22 cellular contexts compared by ENCODE assay signal in the genomic region with DNA sequence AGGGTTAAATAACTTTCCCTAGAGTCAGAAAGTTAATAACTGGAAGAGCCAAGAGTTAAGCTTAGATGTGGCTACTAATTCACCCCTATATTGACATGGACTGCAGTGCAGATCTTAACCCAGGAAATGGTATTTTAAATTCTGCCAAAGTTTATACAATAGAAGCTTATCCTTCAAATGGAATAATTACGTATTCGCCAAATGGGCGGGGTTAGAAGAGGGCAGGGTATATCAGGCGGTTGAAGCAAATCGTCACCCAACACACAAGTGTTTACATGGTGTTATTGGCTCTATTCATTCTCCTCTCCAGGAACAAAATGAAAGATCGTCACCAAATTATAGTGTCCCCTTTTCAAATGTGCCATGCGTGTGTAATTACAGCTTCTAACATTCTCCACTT.
"Had no signal": no experiment of that assay in that cellular context is flagged by ENCODE, and none has a peak within 500 bp of the region (broad histone marks: within the 10 kb centered on the region; RNA-seq: fewer than 3 reads in every experiment).

No MANE protein-coding gene starts in this region.

- H3K4me3 Mint-ChIP-seq: activated CD4-positive, alpha-beta memory T cell treated with anti-CD3 and anti-CD28 coated beads for 36 hours; activated naive CD8-positive, alpha-beta T cell treated with anti-CD3 and anti-CD28 coated beads, Interleukin-2, amount 10 ng/mL, durations not matched to agents 7 days and 5 days; nephron progenitor cell; stimulated activated naive CD8-positive, alpha-beta T cell treated with anti-CD3 and anti-CD28 coated beads, Interleukin-15, Interleukin-2, amounts not matched to agents 100 ng/mL and 50 ng/mL, for 24 hours had no signal

- H3K36me3 ChIP-seq: brain microvascular endothelial cell, left lung, prostate gland, suprapubic skin had no signal

- ATAC-seq: left lung had no signal

- H3K4me1 ChIP-seq: prostate gland, suprapubic skin had no signal

- DNase-seq: activated CD4-positive, alpha-beta memory T cell treated with anti-CD3 and anti-CD28 coated beads for 36 hours; activated gamma-delta T cell treated with Interleukin-2 at 50 U/mL for 16 hours; activated naive CD8-positive, alpha-beta T cell treated with anti-CD3 and anti-CD28 coated beads, Interleukin-2, amount 10 ng/mL, durations not matched to agents 7 days and 5 days; anterior cingulate cortex; brain microvascular endothelial cell; effector CD8-positive, alpha-beta T cell; foreskin fibroblast; glutamatergic neuron; hypothalamus; kidney; left lung; mesenchymal stem cell; nephron progenitor cell; right cardiac atrium; small intestine; stimulated activated CD4-positive, alpha-beta T cell treated with anti-CD3 and anti-CD28 coated beads, Interleukin-4, amount 100 ng/mL, for 4 hours; stimulated activated CD8-positive, alpha-beta memory T cell treated with anti-CD3 and anti-CD28 coated beads, Interleukin-4, amount 100 ng/mL, for 48 hours; trophoblast cell had no signal

- H3K9me3 ChIP-seq: left lung, prostate gland, suprapubic skin had no signal

- H3K27me3 ChIP-seq: brain microvascular endothelial cell, left lung, suprapubic skin had no signal

- H3K27me3 Mint-ChIP-seq: activated CD4-positive, alpha-beta memory T cell treated with anti-CD3 and anti-CD28 coated beads for 36 hours; activated naive CD8-positive, alpha-beta T cell treated with anti-CD3 and anti-CD28 coated beads, Interleukin-2, amount 10 ng/mL, durations not matched to agents 7 days and 5 days; stimulated activated naive CD8-positive, alpha-beta T cell treated with anti-CD3 and anti-CD28 coated beads, Interleukin-15, Interleukin-2, amounts not matched to agents 100 ng/mL and 50 ng/mL, for 24 hours had no signal

- H3K27ac Mint-ChIP-seq: activated CD4-positive, alpha-beta memory T cell treated with anti-CD3 and anti-CD28 coated beads for 36 hours; activated naive CD8-positive, alpha-beta T cell treated with anti-CD3 and anti-CD28 coated beads, Interleukin-2, amount 10 ng/mL, durations not matched to agents 7 days and 5 days; nephron progenitor cell; stimulated activated naive CD8-positive, alpha-beta T cell treated with anti-CD3 and anti-CD28 coated beads, Interleukin-15, Interleukin-2, amounts not matched to agents 100 ng/mL and 50 ng/mL, for 24 hours had no signal

- H3K9me3 Mint-ChIP-seq: activated CD4-positive, alpha-beta memory T cell treated with anti-CD3 and anti-CD28 coated beads for 36 hours; nephron progenitor cell; stimulated activated naive CD8-positive, alpha-beta T cell treated with anti-CD3 and anti-CD28 coated beads, Interleukin-15, Interleukin-2, amounts not matched to agents 100 ng/mL and 50 ng/mL, for 24 hours had no signal

- H3K4me3 ChIP-seq: left lung, prostate gland, suprapubic skin had no signal

- H3K27ac ChIP-seq: brain microvascular endothelial cell, left lung, prostate gland, suprapubic skin, VCaP had no signal
